In genomic region chr4:151315212-151315886, GRCh38 we compare ENCODE assay signal across 15 cellular contexts. TPM values are rescaled to one million over a fixed set of nuclear protein-coding genes. Genes with fewer than 3 reads are reported as not detected.
DNase-seq lines count a peak whose midpoint lies in the region; ATAC-seq lines count a peak whose summit lies in the region.
"Had no signal": no experiment of that assay in that cellular context is flagged by ENCODE, and none has a peak within 500 bp of the region (broad histone marks: within the 10 kb centered on the region; RNA-seq: fewer than 3 reads in every experiment).

No MANE protein-coding gene starts in this region.

- H3K9me3 Mint-ChIP-seq in activated T-helper 17 cell treated with anti-CD3 and anti-CD28 coated beads, Interleukin-2, amount 50 U/mL, for 72 hours: no peaks in the 10 kb centered on the region
- H3K9me3 Mint-ChIP-seq: naive B cell had no signal

- DNase-seq in ELR (ENCODE audit: low read depth): peak; percentile 17
- no peak for DNase-seq in adipocyte (ENCODE audit: low read depth)
- peak; percentile 21 for DNase-seq in glomerular visceral epithelial cell (ENCODE audit: extremely low spot score)
- DNase-seq in pons (ENCODE audit: low spot score): peak; percentile 11
- DNase-seq in activated CD4-positive, alpha-beta T cell treated with anti-CD3 and anti-CD28 coated beads for 1 hour: no peak
- no peak for DNase-seq in Kasumi-1 (lab: John Stamatoyannopoulos, UW)
- no peak for DNase-seq in head of caudate nucleus
- DNase-seq: activated CD4-positive, alpha-beta T cell treated with anti-CD3 and anti-CD28 coated beads for 48 hours; activated effector memory CD4-positive, alpha-beta T cell treated with Interleukin-2 at 50 U/mL for 16 hours; effector CD8-positive, alpha-beta T cell; naive B cell; NCI-H1048; NCI-H526 treated with DMSO at 0.1 percent for 48 hours had no signal

- no peaks in the 10 kb centered on the region for H3K9me3 ChIP-seq in adipocyte (ENCODE audit: control insufficient read depth, low read length)
- H3K9me3 ChIP-seq: BLaER1 had no signal

- H3K4me3 Mint-ChIP-seq in activated T-helper 17 cell treated with anti-CD3 and anti-CD28 coated beads, Interleukin-2, amount 50 U/mL, for 72 hours: no peak overlapping the region
- H3K4me3 Mint-ChIP-seq: naive B cell had no signal

- H3K27me3 Mint-ChIP-seq in activated T-helper 17 cell treated with anti-CD3 and anti-CD28 coated beads, Interleukin-2, amount 50 U/mL, for 72 hours: peaks cover 9% of the 10 kb centered on the region

- H3K27me3 ChIP-seq in adipocyte (replicated peaks; ENCODE audit: control insufficient read depth, insufficient read depth, low read length): no peaks in the 10 kb centered on the region
- H3K27me3 ChIP-seq: BLaER1 had no signal

- ATAC-seq in activated T-helper 17 cell treated with anti-CD3 and anti-CD28 coated beads, Interleukin-2, amount 50 U/mL, for 72 hours (replicated peaks): no peak

- H3K36me3 ChIP-seq in adipocyte (ENCODE audit: control insufficient read depth, insufficient read depth, low read length, severe bottlenecking): no peaks in the 10 kb centered on the region
- H3K36me3 ChIP-seq: BLaER1 had no signal

- H3K9ac ChIP-seq in adipocyte (ENCODE audit: low read length): no peak overlapping the region
- H3K9ac ChIP-seq: BLaER1 had no signal

- intact Hi-C loops in head of caudate nucleus (cut with DNase I): no loop called here

- H3K4me1 Mint-ChIP-seq in activated T-helper 17 cell treated with anti-CD3 and anti-CD28 coated beads, Interleukin-2, amount 50 U/mL, for 72 hours: no peaks in the 10 kb centered on the region
- H3K4me1 Mint-ChIP-seq: naive B cell had no signal

- no peak overlapping the region for H3K27ac Mint-ChIP-seq in activated T-helper 17 cell treated with anti-CD3 and anti-CD28 coated beads, Interleukin-2, amount 50 U/mL, for 72 hours

- peak overlapping the region; percentile 16 for H3K4me3 ChIP-seq in adipocyte (ENCODE audit: low read length)
- H3K4me3 ChIP-seq: BLaER1 had no signal

- peaks cover 12% of the 10 kb centered on the region for H3K4me1 ChIP-seq in adipocyte (ENCODE audit: control insufficient read depth, insufficient read depth, low read length)
- H3K4me1 ChIP-seq: BLaER1 had no signal

- H3K36me3 Mint-ChIP-seq in activated T-helper 17 cell treated with anti-CD3 and anti-CD28 coated beads, Interleukin-2, amount 50 U/mL, for 72 hours (ENCODE audit: low read depth): no peaks in the 10 kb centered on the region
- H3K36me3 Mint-ChIP-seq: naive B cell had no signal

RNA-seq across cellular contexts. Expression of gene SH3D19, which starts 10.1 kb away (rescaled TPM):
- total RNA-seq in activated T-helper 17 cell treated with anti-CD3 and anti-CD28 coated beads, Interleukin-2, amount 50 U/mL, for 72 hours: 1 to 10 TPM in 1 of 2 donors, not detected in 1; 1.1 TPM

RNA-seq across cellular contexts. Expression of gene PRSS48, which starts 38.4 kb away (rescaled TPM):
- not detected for total RNA-seq in activated T-helper 17 cell treated with anti-CD3 and anti-CD28 coated beads, Interleukin-2, amount 50 U/mL, for 72 hours

Comparison
In these comparisons a context has a peak if more than half of its experiments do, and no peak if none do; other contexts are left out.
1. DNase-seq: peak in ELR (single experiment), glomerular visceral epithelial cell (single experiment) and pons (single experiment); none in adipocyte (single experiment), activated CD4-positive, alpha-beta T cell treated with anti-CD3 and anti-CD28 coated beads for 1 hour (single experiment), Kasumi-1 (0 of 2) and head of caudate nucleus (0 of 42).